8 cellular contexts compared by ENCODE assay signal in the genomic region with DNA sequence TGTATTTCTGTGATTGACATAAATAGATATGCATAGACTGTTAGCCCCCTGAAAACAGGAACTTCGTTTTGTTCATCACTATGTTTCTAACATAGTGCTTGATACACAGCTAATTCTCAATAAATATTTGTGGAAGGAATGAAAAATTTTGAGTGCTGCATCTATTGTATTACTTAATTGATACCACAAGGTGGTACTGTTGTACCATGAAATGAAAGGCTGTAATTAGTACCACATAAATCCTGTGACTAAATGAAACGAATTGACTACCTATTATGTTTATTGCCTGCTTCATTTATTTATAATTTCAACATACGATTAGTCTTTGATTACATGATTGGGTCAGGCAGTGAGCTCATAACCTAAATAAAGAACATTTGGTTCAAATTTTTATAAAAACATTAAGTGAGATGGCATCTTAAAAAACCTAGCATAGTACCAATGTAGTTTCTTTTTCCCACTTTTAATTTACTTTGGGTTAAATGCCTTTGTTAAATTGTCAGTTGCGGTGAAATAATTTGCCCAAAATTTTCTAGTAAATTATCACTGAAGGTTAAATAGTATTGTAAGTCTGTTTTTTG. TPM values are rescaled to one million over a fixed set of nuclear protein-coding genes. Genes with fewer than 3 reads are reported as not detected.
A peak's percentile ranks its signal among the peaks of the same experiment; 100 is the strongest.
DNase-seq lines count a peak whose midpoint lies in the region; ATAC-seq and TF ChIP-seq lines count a peak whose summit lies in the region.

No MANE protein-coding gene starts in this region.

- peak; percentile 23 for TF ChIP-seq CTCF in GM20000 (IDR thresholded peaks at IDR 0.05; ENCODE audit: extremely low read depth, missing control alignments)

- ATAC-seq in HG03196 (IDR thresholded peaks at IDR 0.05; ENCODE audit: unreplicated experiment) = no peak

- DNase-seq in COLO829 (ENCODE audit: low spot score) = peak; percentile 66
- DNase-seq in GM20000 (ENCODE audit: low spot score) = peak; percentile 54
- DNase-seq in M059J (ENCODE audit: low read depth) = peak; percentile 52
- peak; percentile 42 for DNase-seq in SW480 (ENCODE audit: low spot score)
- DNase-seq in germinal center (ENCODE audit: low spot score) = peak; percentile 27
- peak; percentile 83 for DNase-seq in superior temporal gyrus (ENCODE audit: extremely low spot score)
- DNase-seq in UCSD-AML1 (lab: John Stamatoyannopoulos, UW; ENCODE audit: unreplicated experiment) = no peak

RNA-seq across cellular contexts. Expression of gene TGFB2, which starts 15.0 kb away (rescaled TPM):
- 50.4 and 74.2 TPM in 2 replicates for total RNA-seq in M059J (2014; rRNA removed; shearing (Covaris generic))

RNA-seq across cellular contexts. Expression of gene RRP15, which starts 45.0 kb away (rescaled TPM):
- 2.7 and 4.5 TPM in 2 replicates for total RNA-seq in M059J (2014; rRNA removed; shearing (Covaris generic))
